Comparison of ENCODE assay signal across 10 cellular contexts in genomic region chr19:50794778-50795664, GRCh38. TPM values are rescaled to one million over a fixed set of nuclear protein-coding genes. Genes with fewer than 3 reads are reported as not detected.
A peak's percentile ranks its signal among the peaks of the same experiment; 100 is the strongest.
DNase-seq lines count a peak whose midpoint lies in the region; ATAC-seq, FAIRE-seq and TF ChIP-seq lines count a peak whose summit lies in the region.
"Had no signal": no experiment of that assay in that cellular context is flagged by ENCODE, and none has a peak within 500 bp of the region (broad histone marks: within the 10 kb centered on the region; RNA-seq: fewer than 3 reads in every experiment).

No MANE protein-coding gene starts in this region.

- in situ Hi-C loops in GM12878 (cut with MboI): no loop called here

- POLR2A ChIA-PET in GM12878 (lab: Charles Lee): interaction anchor here (0.5 to 1.1 kb wide), 5 partner anchors 13 to 1028 kb away, joined by 3 to 5 read pairs (median 3); partner anchors contain the start of gene AP2A1

- no peak for TF ChIP-seq EP300 in GM12878 (IDR thresholded peaks at IDR 0.05; ENCODE audit: borderline replicate concordance in 1 of 2, control insufficient read depth in 1 of 2, low read depth in 2 of 2, low read length in 2 of 2)

- BruUV-seq in GM12878 (replicated peaks; lab: Mats Ljungman, UMichigan): no TSS peak

- H3K36me3 ChIP-seq in GM12878 (ENCODE audit: control insufficient read depth in 2 of 2, insufficient read depth in 2 of 2, low read length in 1 of 2) (peaks cover 19 to 31% of the 10 kb centered on the region in 2 experiments; a peak in 3 of 4 replicates), vagina (peaks cover 0 to 17% of the 10 kb centered on the region in 2 donors)

- H3K27ac ChIP-seq in GM12878 (ENCODE audit: control insufficient read depth, insufficient read depth) (no peak overlapping the region), vagina (no peak overlapping the region)

- peaks cover 8% of the 10 kb centered on the region for H4K20me1 ChIP-seq in GM12878 (ENCODE audit: control insufficient read depth, insufficient read depth)

- peak; percentile 72 for DNase-seq in stimulated activated CD4-positive, alpha-beta T cell treated with anti-CD3 and anti-CD28 coated beads, Interleukin-15, amount 100 ng/mL, for 24 hours
- no peak for DNase-seq in stimulated activated CD4-positive, alpha-beta T cell treated with anti-CD3 and anti-CD28 coated beads, Interleukin-2, amount 100 ng/mL, for 48 hours
- DNase-seq in NCI-H2171 (lab: John Stamatoyannopoulos, UW) (peak; percentile 63), GM12878 (ENCODE audit: low read depth, low spot score) (no peak), vagina (ENCODE audit: extremely low spot score in 2 of 2) (no peak)

- ATAC-seq in GM12878 (peak; percentile 52), GM18502 (IDR thresholded peaks at IDR 0.05; ENCODE audit: poor library complexity, unreplicated experiment) (no peak), GM18907 (IDR thresholded peaks at IDR 0.05; ENCODE audit: unreplicated experiment) (no peak), HG03439 (IDR thresholded peaks at IDR 0.05; ENCODE audit: unreplicated experiment) (no peak)

- 14% methylated on average over 23 of the region's 23 CpGs for WGBS in GM12878 (ENCODE audit: insufficient coverage, insufficient replicate concordance, low lambda C conversion rate, missing lambda C conversion rate)

- H3K9me3 ChIP-seq in GM12878 (replicated peaks; ENCODE audit: control insufficient read depth, insufficient read depth, low read length) (no peaks in the 10 kb centered on the region), vagina (no peaks in the 10 kb centered on the region)

- H3K4me1 ChIP-seq in GM12878 (ENCODE audit: control insufficient read depth, insufficient read depth, low read length) (peaks cover 5% of the 10 kb centered on the region), vagina (peaks cover 5% of the 10 kb centered on the region)

- H3K9ac ChIP-seq in GM12878 (ENCODE audit: control insufficient read depth, insufficient read depth, low read length): no peak overlapping the region

- CTCF ChIA-PET in GM12878 (lab: Yijun Ruan, JAX): interaction anchor here (0.8 to 3.4 kb wide), 4 partner anchors 9 to 127 kb away, joined by 3 to 24 read pairs (median 6); no protein-coding TSS in a partner anchor

- FAIRE-seq in GM12878 (lab: Jason Lieb, UNC): peak; percentile 44

- SMC1A ChIA-PET in GM12878 (lab: Charles Lee; ENCODE audit: uncharacterized antibody, unreplicated experiment): interaction anchor here (0.8 to 2.0 kb wide), 4 partner anchors 10 to 127 kb away, joined by 3 to 7 read pairs (median 3); no protein-coding TSS in a partner anchor

- TF ChIP-seq CTCF in GM12878 (IDR thresholded peaks at IDR 0.05 in 2 of 3, conservative IDR thresholded peaks at IDR 0.05 in 1 of 3; ENCODE audit: control insufficient read depth in 2 of 3, extremely low read depth in 1 of 3, insufficient read depth in 1 of 3, low read depth in 3 of 3, low read length in 3 of 3): peak in 2 of 3 experiments; percentile 33 to 38; a peak in 2 of 6 replicates
- TF ChIP-seq CTCF in vagina (IDR thresholded peaks at IDR 0.05): no peak

- no peaks in the 10 kb centered on the region for H3K27me3 ChIP-seq in GM12878 (replicated peaks in 1 of 2; ENCODE audit: control insufficient read depth in 2 of 2, insufficient read depth in 2 of 2, low read length in 1 of 2)
- no peaks in the 10 kb centered on the region for H3K27me3 ChIP-seq in vagina

- TF ChIP-seq POLR2A in GM12878 (IDR thresholded peaks at IDR 0.05; ENCODE audit: low read depth, low read length): peak; percentile 82
- TF ChIP-seq POLR2A in vagina (IDR thresholded peaks at IDR 0.05): no peak

- no peak for TF ChIP-seq RAD21 in GM12878 (IDR thresholded peaks at IDR 0.05; ENCODE audit: insufficient read depth, low read depth, low read length)

- RAD21 ChIA-PET in GM12878 (lab: Charles Lee; ENCODE audit: unreplicated experiment): interaction anchor here (0.6 to 6.7 kb wide), 3 partner anchors 26 to 127 kb away, joined by 3 to 35 read pairs (median 3); no protein-coding TSS in a partner anchor

- no peak overlapping the region for H3K4me2 ChIP-seq in GM12878 (ENCODE audit: control insufficient read depth, insufficient read depth)

- H3K79me2 ChIP-seq in GM12878 (ENCODE audit: control insufficient read depth, insufficient read depth, low read length): peaks cover 9% of the 10 kb centered on the region

- intact Hi-C loops in GM12878 (cut with micrococcal nuclease; ENCODE audit: unreplicated experiment): loop anchor here (2.0 kb wide), 1 partner anchor 128 kb away; no protein-coding TSS in a partner anchor
- intact Hi-C loops in vagina (cut with DNase I): no loop called here

- H2AFZ ChIP-seq in GM12878 (ENCODE audit: control insufficient read depth, low read depth, low read length): no peak overlapping the region

- H3K4me3 ChIP-seq in GM12878: no peak overlapping the region
- no peak overlapping the region for H3K4me3 ChIP-seq in vagina

RNA-seq across cellular contexts. Expression of gene ACP4, which starts 4.8 kb away (rescaled TPM):
- total RNA-seq in GM12878 (2013; cell fraction: nucleolus; rRNA removed): not detected in 2 replicates
- total RNA-seq in GM12878 (2014; rRNA removed) (not detected in 2 replicates), GM12878 (2014; rRNA removed; fragmentation: Illumina TruSeq; extraction: Trizol) (not detected in 2 replicates), GM12878 (2021) (not detected in 2 replicates), vagina (not detected)
- polyA plus RNA-seq in GM12878 (2011; ENCODE audit: low read depth): not detected
- polyA plus RNA-seq in GM12878 (2011; rRNA removed) (not detected in 2 replicates), GM12878 (2014; fragmentation: Illumina TruSeq; extraction: Trizol) (not detected in 2 replicates), GM12878 (2014; fragmentation: Nextera tagmentation; extraction: Ambion mirVana) (not detected), GM12878 (2014; rRNA removed) (not detected in 2 replicates), GM12878 (2016; fragmentation: Nextera tagmentation; extraction: Ambion mirVana) (not detected)
- not detected in 2 replicates for polyA plus RNA-seq in GM12878 (2011; cell fraction: cytosol; rRNA removed)
- not detected in 2 replicates for polyA plus RNA-seq in GM12878 (2011; cell fraction: nucleus; rRNA removed)
- not detected in 2 replicates for polyA plus RNA-seq in GM12878 (2012)
- not detected in 2 replicates for polyA minus RNA-seq in GM12878 (2011; rRNA and poly(A)+ RNA removed)
- polyA minus RNA-seq in GM12878 (2011; cell fraction: cytosol; rRNA and poly(A)+ RNA removed): not detected in 2 replicates
- polyA minus RNA-seq in GM12878 (2011; cell fraction: nucleus; rRNA and poly(A)+ RNA removed): not detected in 2 replicates
- total RNA-seq: fibroblast of villous mesenchyme; T-helper 1 cell treated with Interleukin-12 subunit alpha and Interleukin-12 subunit beta and Interleukin-4 antibody, amounts not matched to agents 30 ng/mL and 1 ng/mL, for 36 hours had no signal

RNA-seq across cellular contexts. Expression of gene GPR32, which starts 24.8 kb away (rescaled TPM):
- total RNA-seq in GM12878 (2013; cell fraction: nucleolus; rRNA removed): not detected in 2 replicates
- total RNA-seq in GM12878 (2014; rRNA removed) (not detected in 2 replicates), GM12878 (2014; rRNA removed; fragmentation: Illumina TruSeq; extraction: Trizol) (not detected in 2 replicates), GM12878 (2021) (not detected in 2 replicates), vagina (not detected)
- not detected for polyA plus RNA-seq in GM12878 (2011; ENCODE audit: low read depth)
- polyA plus RNA-seq in GM12878 (2011; rRNA removed) (not detected in 2 replicates), GM12878 (2014; fragmentation: Illumina TruSeq; extraction: Trizol) (not detected in 2 replicates), GM12878 (2014; fragmentation: Nextera tagmentation; extraction: Ambion mirVana) (not detected), GM12878 (2014; rRNA removed) (not detected in 2 replicates), GM12878 (2016; fragmentation: Nextera tagmentation; extraction: Ambion mirVana) (not detected)
- not detected in 2 replicates for polyA plus RNA-seq in GM12878 (2011; cell fraction: cytosol; rRNA removed)
- not detected in 2 replicates for polyA plus RNA-seq in GM12878 (2011; cell fraction: nucleus; rRNA removed)
- polyA plus RNA-seq in GM12878 (2012): not detected in 2 replicates
- polyA minus RNA-seq in GM12878 (2011; rRNA and poly(A)+ RNA removed): not detected in 2 replicates
- polyA minus RNA-seq in GM12878 (2011; cell fraction: cytosol; rRNA and poly(A)+ RNA removed): not detected in 2 replicates
- not detected in 2 replicates for polyA minus RNA-seq in GM12878 (2011; cell fraction: nucleus; rRNA and poly(A)+ RNA removed)
- total RNA-seq: fibroblast of villous mesenchyme; T-helper 1 cell treated with Interleukin-12 subunit alpha and Interleukin-12 subunit beta and Interleukin-4 antibody, amounts not matched to agents 30 ng/mL and 1 ng/mL, for 36 hours had no signal

RNA-seq across cellular contexts. Expression of gene KLK1, which starts 28.6 kb away (rescaled TPM):
- 21.5 and 24.1 TPM in 2 replicates for total RNA-seq in GM12878 (2013; cell fraction: nucleolus; rRNA removed)
- total RNA-seq in GM12878 (2014; rRNA removed): 3.3 and 3.4 TPM in 2 replicates
- total RNA-seq in GM12878 (2014; rRNA removed; fragmentation: Illumina TruSeq; extraction: Trizol): 3.4 and 3.5 TPM in 2 replicates
- total RNA-seq in GM12878 (2021): 24.8 and 27.5 TPM in 2 replicates
- 28.1 TPM for polyA plus RNA-seq in GM12878 (2011; ENCODE audit: low read depth)
- polyA plus RNA-seq in GM12878 (2011; rRNA removed): 21.1 and 24.8 TPM in 2 replicates
- polyA plus RNA-seq in GM12878 (2011; cell fraction: cytosol; rRNA removed): 23.5 and 37.4 TPM in 2 replicates
- polyA plus RNA-seq in GM12878 (2011; cell fraction: nucleus; rRNA removed): 28.3 and 35.0 TPM in 2 replicates
- polyA plus RNA-seq in GM12878 (2012): 55.9 and 77.5 TPM in 2 replicates
- polyA plus RNA-seq in GM12878 (2014; fragmentation: Illumina TruSeq; extraction: Trizol): 27.1 and 34.6 TPM in 2 replicates
- 10 to 100 TPM; 20.7 to 22.0 TPM for polyA plus RNA-seq in GM12878 (2014; fragmentation: Nextera tagmentation; extraction: Ambion mirVana)
- 19.6 and 22.8 TPM in 2 replicates for polyA plus RNA-seq in GM12878 (2014; rRNA removed)
- polyA plus RNA-seq in GM12878 (2016; fragmentation: Nextera tagmentation; extraction: Ambion mirVana): 10 to 100 TPM; 13.9 to 14.4 TPM
- polyA minus RNA-seq in GM12878 (2011; rRNA and poly(A)+ RNA removed): 26.0 and 41.9 TPM in 2 replicates
- 12.9 and 16.8 TPM in 2 replicates for polyA minus RNA-seq in GM12878 (2011; cell fraction: cytosol; rRNA and poly(A)+ RNA removed)
- polyA minus RNA-seq in GM12878 (2011; cell fraction: nucleus; rRNA and poly(A)+ RNA removed): 17.8 and 37.6 TPM in 2 replicates
- not detected for total RNA-seq in vagina
- total RNA-seq: fibroblast of villous mesenchyme had no signal

RNA-seq across cellular contexts. Expression of gene KLK15, which starts 38.4 kb away (rescaled TPM):
- not detected in 2 replicates for total RNA-seq in GM12878 (2013; cell fraction: nucleolus; rRNA removed)
- total RNA-seq in GM12878 (2014; rRNA removed) (not detected in 2 replicates), GM12878 (2014; rRNA removed; fragmentation: Illumina TruSeq; extraction: Trizol) (not detected in 2 replicates), GM12878 (2021) (not detected in 2 replicates), vagina (not detected)
- not detected for polyA plus RNA-seq in GM12878 (2011; ENCODE audit: low read depth)
- polyA plus RNA-seq in GM12878 (2011; rRNA removed) (not detected in 2 replicates), GM12878 (2014; fragmentation: Illumina TruSeq; extraction: Trizol) (0.04 TPM in 1 of 2 replicates, not detected in the other), GM12878 (2014; fragmentation: Nextera tagmentation; extraction: Ambion mirVana) (not detected), GM12878 (2014; rRNA removed) (0.05 and 0.08 TPM in 2 replicates), GM12878 (2016; fragmentation: Nextera tagmentation; extraction: Ambion mirVana) (not detected)
- not detected in 2 replicates for polyA plus RNA-seq in GM12878 (2011; cell fraction: cytosol; rRNA removed)
- polyA plus RNA-seq in GM12878 (2011; cell fraction: nucleus; rRNA removed): not detected in 2 replicates
- polyA plus RNA-seq in GM12878 (2012): 0.13 TPM in 1 of 2 replicates, not detected in the other
- not detected in 2 replicates for polyA minus RNA-seq in GM12878 (2011; rRNA and poly(A)+ RNA removed)
- not detected in 2 replicates for polyA minus RNA-seq in GM12878 (2011; cell fraction: cytosol; rRNA and poly(A)+ RNA removed)
- polyA minus RNA-seq in GM12878 (2011; cell fraction: nucleus; rRNA and poly(A)+ RNA removed): not detected in 2 replicates
- total RNA-seq: fibroblast of villous mesenchyme; T-helper 1 cell treated with Interleukin-12 subunit alpha and Interleukin-12 subunit beta and Interleukin-4 antibody, amounts not matched to agents 30 ng/mL and 1 ng/mL, for 36 hours had no signal

RNA-seq across cellular contexts. Expression of gene KLK3, which starts 59.7 kb away (rescaled TPM):
- not detected in 2 replicates for total RNA-seq in GM12878 (2013; cell fraction: nucleolus; rRNA removed)
- total RNA-seq in GM12878 (2014; rRNA removed): not detected in 2 replicates
- not detected in 2 replicates for total RNA-seq in GM12878 (2014; rRNA removed; fragmentation: Illumina TruSeq; extraction: Trizol)
- not detected in 2 replicates for total RNA-seq in GM12878 (2021)
- polyA plus RNA-seq in GM12878 (2011; ENCODE audit: low read depth): not detected
- polyA plus RNA-seq in GM12878 (2011; rRNA removed): 0.09 and 0.31 TPM in 2 replicates
- 0.07 and 0.20 TPM in 2 replicates for polyA plus RNA-seq in GM12878 (2011; cell fraction: cytosol; rRNA removed)
- polyA plus RNA-seq in GM12878 (2011; cell fraction: nucleus; rRNA removed): 0.31 and 0.83 TPM in 2 replicates
- not detected in 2 replicates for polyA plus RNA-seq in GM12878 (2012)
- polyA plus RNA-seq in GM12878 (2014; fragmentation: Illumina TruSeq; extraction: Trizol): not detected in 2 replicates
- not detected for polyA plus RNA-seq in GM12878 (2014; fragmentation: Nextera tagmentation; extraction: Ambion mirVana)
- polyA plus RNA-seq in GM12878 (2014; rRNA removed): not detected in 2 replicates
- not detected for polyA plus RNA-seq in GM12878 (2016; fragmentation: Nextera tagmentation; extraction: Ambion mirVana)
- polyA minus RNA-seq in GM12878 (2011; rRNA and poly(A)+ RNA removed): 0.15 TPM in 1 of 2 replicates, not detected in the other
- polyA minus RNA-seq in GM12878 (2011; cell fraction: cytosol; rRNA and poly(A)+ RNA removed): not detected in 2 replicates
- polyA minus RNA-seq in GM12878 (2011; cell fraction: nucleus; rRNA and poly(A)+ RNA removed): 0.36 TPM in 1 of 2 replicates, not detected in the other
- total RNA-seq in vagina: not detected
- total RNA-seq: fibroblast of villous mesenchyme; T-helper 1 cell treated with Interleukin-12 subunit alpha and Interleukin-12 subunit beta and Interleukin-4 antibody, amounts not matched to agents 30 ng/mL and 1 ng/mL, for 36 hours had no signal

Comparison
In these comparisons a context has a peak if more than half of its experiments do, and no peak if none do; other contexts are left out.
1. DNase-seq: peak in stimulated activated CD4-positive, alpha-beta T cell treated with anti-CD3 and anti-CD28 coated beads, Interleukin-15, amount 100 ng/mL, for 24 hours (single experiment) and NCI-H2171 (single experiment); none in stimulated activated CD4-positive, alpha-beta T cell treated with anti-CD3 and anti-CD28 coated beads, Interleukin-2, amount 100 ng/mL, for 48 hours (0 of 2), GM12878 (single experiment) and vagina (0 of 2).
2. CTCF ChIP-seq: peak in GM12878 (2 of 3); none in vagina (0 of 3).